In the genomic region with DNA sequence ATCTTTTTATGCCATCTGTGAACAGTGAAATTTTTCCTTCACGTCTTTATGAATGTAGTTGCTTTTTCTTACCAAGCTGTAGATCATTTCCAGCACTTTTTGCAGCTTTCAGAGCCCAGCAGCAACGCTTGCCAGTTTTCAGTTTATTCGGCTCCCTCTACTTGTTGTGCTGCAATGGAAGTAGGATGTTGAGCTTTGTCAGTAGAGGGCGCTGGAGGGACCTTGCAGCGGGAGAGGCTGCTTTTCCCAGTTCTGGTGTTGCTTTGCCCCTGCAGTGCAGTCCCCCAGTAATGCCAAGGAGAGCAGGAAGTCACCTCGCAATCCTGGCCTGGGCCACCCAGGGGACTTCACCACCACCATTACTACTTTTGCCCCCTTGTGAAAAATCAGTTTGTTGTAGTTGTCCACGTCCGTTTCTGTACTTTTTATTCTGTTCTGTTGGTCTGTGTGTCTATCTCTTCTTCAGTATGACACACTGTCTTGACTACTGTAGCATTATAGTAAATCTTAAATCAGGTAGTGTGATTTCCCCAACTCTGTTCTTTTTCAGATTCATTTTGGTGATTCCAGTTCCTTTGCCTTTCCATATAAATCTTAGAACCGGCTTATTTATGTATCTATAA, we compare ENCODE assay signal across 8 cellular contexts. TPM values are rescaled to one million over a fixed set of nuclear protein-coding genes. Genes with fewer than 3 reads are reported as not detected.
A peak's percentile ranks its signal among the peaks of the same experiment; 100 is the strongest.
DNase-seq lines count a peak whose midpoint lies in the region; ATAC-seq and TF ChIP-seq lines count a peak whose summit lies in the region.

No MANE protein-coding gene starts in this region.

- no peaks in the 10 kb centered on the region for H3K9me3 Mint-ChIP-seq in activated CD8-positive, alpha-beta T cell treated with anti-CD3 and anti-CD28 coated beads for 36 hours

- DNase-seq in NOMO-1 (lab: John Stamatoyannopoulos, UW; ENCODE audit: unreplicated experiment in 2 of 2) (peak; percentile 19 to 23), NOMO-1 treated with dmso at 0.1 percent for 144 hours (lab: John Stamatoyannopoulos, UW; ENCODE audit: unreplicated experiment) (no peak), NCI-H1436 treated with DMSO at 0.1 percent for 48 hours (lab: John Stamatoyannopoulos, UW) (peak; percentile 3), fibroblast of mammary gland (ENCODE audit: low read depth) (peak; percentile 68), nucleus accumbens (lab: John Stamatoyannopoulos, UW) (peak in 40 of 56 donors; percentile 0 to 62 (median 20))
- peak; percentile 47 for DNase-seq in activated CD8-positive, alpha-beta T cell treated with anti-CD3 and anti-CD28 coated beads for 36 hours

- CTCF ChIA-PET in activated CD8-positive, alpha-beta T cell treated with anti-CD3 and anti-CD28 coated beads for 36 hours (lab: Charles Lee), result interaction anchor here (0.9 to 2.1 kb wide), 6 partner anchors 10 to 65 kb away, joined by 3 to 9 read pairs (median 4); partner anchors contain the start of gene FUNDC2

- no peak overlapping the region for H3K27ac Mint-ChIP-seq in activated CD8-positive, alpha-beta T cell treated with anti-CD3 and anti-CD28 coated beads for 36 hours

- no peak overlapping the region for H3K4me3 ChIP-seq in fibroblast of mammary gland (ENCODE audit: control insufficient read depth, low read depth, low read length)

- H3K4me1 Mint-ChIP-seq in activated CD8-positive, alpha-beta T cell treated with anti-CD3 and anti-CD28 coated beads for 36 hours (ENCODE audit: low read depth), result peaks cover 50% of the 10 kb centered on the region

- intact Hi-C loops in activated CD8-positive, alpha-beta T cell treated with anti-CD3 and anti-CD28 coated beads for 36 hours (cut with micrococcal nuclease), result no loop called here

- no peaks in the 10 kb centered on the region for H3K27me3 Mint-ChIP-seq in activated CD8-positive, alpha-beta T cell treated with anti-CD3 and anti-CD28 coated beads for 36 hours

- H3K36me3 Mint-ChIP-seq in activated CD8-positive, alpha-beta T cell treated with anti-CD3 and anti-CD28 coated beads for 36 hours (ENCODE audit: low read depth), result peaks cover 35% of the 10 kb centered on the region

- no peak overlapping the region for H3K4me3 Mint-ChIP-seq in activated CD8-positive, alpha-beta T cell treated with anti-CD3 and anti-CD28 coated beads for 36 hours

- peak; percentile 69 for ATAC-seq in activated CD8-positive, alpha-beta T cell treated with anti-CD3 and anti-CD28 coated beads for 36 hours
- ATAC-seq in GM19397 (IDR thresholded peaks at IDR 0.05; ENCODE audit: unreplicated experiment) (no peak), HG03571 (IDR thresholded peaks at IDR 0.05; ENCODE audit: unreplicated experiment) (no peak)

- peak; percentile 47 for TF ChIP-seq CTCF in activated CD8-positive, alpha-beta T cell treated with anti-CD3 and anti-CD28 coated beads for 36 hours (IDR thresholded peaks at IDR 0.05)
- TF ChIP-seq CTCF in fibroblast of mammary gland (conservative IDR thresholded peaks at IDR 0.05; ENCODE audit: control insufficient read depth, insufficient read depth, low read depth, low read length), result peak; percentile 67

- POLR2A ChIA-PET in activated CD8-positive, alpha-beta T cell treated with anti-CD3 and anti-CD28 coated beads for 36 hours (lab: Charles Lee), result interaction anchor here (0.8 kb wide), 1 partner anchor 58 kb away, joined by 3 read pairs; no protein-coding TSS in a partner anchor

RNA-seq across cellular contexts. Expression of gene CMC4, which starts 21.8 kb away (rescaled TPM):
- 1 to 10 TPM; 3.8 to 5.1 TPM for total RNA-seq in activated CD8-positive, alpha-beta T cell treated with anti-CD3 and anti-CD28 coated beads for 36 hours

RNA-seq across cellular contexts. Expression of gene MTCP1, which starts 21.8 kb away (rescaled TPM):
- 10 to 100 TPM; 23.4 to 23.9 TPM for total RNA-seq in activated CD8-positive, alpha-beta T cell treated with anti-CD3 and anti-CD28 coated beads for 36 hours

RNA-seq across cellular contexts. Expression of gene BRCC3, which starts 22.2 kb away (rescaled TPM):
- total RNA-seq in activated CD8-positive, alpha-beta T cell treated with anti-CD3 and anti-CD28 coated beads for 36 hours, result 10 to 100 TPM; 30.0 to 32.5 TPM

RNA-seq across cellular contexts. Expression of gene FUNDC2, which starts 22.5 kb away (rescaled TPM):
- total RNA-seq in activated CD8-positive, alpha-beta T cell treated with anti-CD3 and anti-CD28 coated beads for 36 hours, result 10 to 100 TPM; 83.7 to 89.0 TPM

RNA-seq across cellular contexts. Expression of gene F8, which starts 26.6 kb away (rescaled TPM):
- 1 to 10 TPM; 4.1 to 4.4 TPM for total RNA-seq in activated CD8-positive, alpha-beta T cell treated with anti-CD3 and anti-CD28 coated beads for 36 hours
